1 cellular context compared by ENCODE assay signal in the genomic region with DNA sequence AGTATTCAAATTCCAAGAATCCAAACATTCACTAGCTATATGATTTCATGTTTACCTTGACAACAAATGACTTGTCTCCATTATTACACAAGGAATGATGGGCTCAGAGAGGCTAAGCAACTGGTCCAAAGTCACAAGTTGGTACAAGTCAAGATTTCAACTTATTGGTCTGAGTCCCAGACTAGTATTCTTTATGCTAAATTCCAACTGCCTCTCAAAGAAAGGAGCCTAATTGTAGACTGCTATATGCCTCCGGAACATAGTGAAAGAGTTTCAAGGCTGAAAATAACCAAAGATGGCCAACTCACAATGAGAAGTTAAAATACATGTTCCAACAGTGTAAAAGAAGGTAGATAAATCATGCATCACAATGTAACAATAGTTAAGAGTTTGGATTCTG.
A peak's percentile ranks its signal among the peaks of the same experiment; 100 is the strongest.
TF ChIP-seq lines count a peak whose summit lies in the region.

No MANE protein-coding gene starts in this region.

TF ChIP-seq in K562, 482 proteins besides CTCF, POLR2A, EP300 and RAD21 (continued from another document):
- no peak for TF ChIP-seq CXXC5 (CRISPR knock-in tag; IDR thresholded peaks at IDR 0.05)
- TF ChIP-seq RAD51 (IDR thresholded peaks at IDR 0.05; ENCODE audit: borderline replicate concordance, low read depth): no peak
- TF ChIP-seq, protein P1, sequence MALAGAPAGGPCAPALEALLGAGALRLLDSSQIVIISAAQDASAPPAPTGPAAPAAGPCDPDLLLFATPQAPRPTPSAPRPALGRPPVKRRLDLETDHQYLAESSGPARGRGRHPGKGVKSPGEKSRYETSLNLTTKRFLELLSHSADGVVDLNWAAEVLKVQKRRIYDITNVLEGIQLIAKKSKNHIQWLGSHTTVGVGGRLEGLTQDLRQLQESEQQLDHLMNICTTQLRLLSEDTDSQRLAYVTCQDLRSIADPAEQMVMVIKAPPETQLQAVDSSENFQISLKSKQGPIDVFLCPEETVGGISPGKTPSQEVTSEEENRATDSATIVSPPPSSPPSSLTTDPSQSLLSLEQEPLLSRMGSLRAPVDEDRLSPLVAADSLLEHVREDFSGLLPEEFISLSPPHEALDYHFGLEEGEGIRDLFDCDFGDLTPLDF (CRISPR knock-in tag; IDR thresholded peaks at IDR 0.05): no peak
- no peak for TF ChIP-seq SPI1 (IDR thresholded peaks at IDR 0.05; ENCODE audit: borderline replicate concordance, low read depth, low read length)
- TF ChIP-seq CHCHD3 (CRISPR knock-in tag; IDR thresholded peaks at IDR 0.05): no peak
- TF ChIP-seq ZBTB1 (CRISPR knock-in tag; IDR thresholded peaks at IDR 0.05; ENCODE audit: borderline replicate concordance, low read depth): no peak
- no peak for TF ChIP-seq DNMT1 (IDR thresholded peaks at IDR 0.05)
- no peak for TF ChIP-seq ZNF764 (CRISPR knock-in tag; IDR thresholded peaks at IDR 0.05; ENCODE audit: low read depth)
- peak; percentile 26; the same call in 1 of the 2 replicates for TF ChIP-seq FOXJ2 (tag; IDR thresholded peaks at IDR 0.05)
- TF ChIP-seq GTF2F1 (IDR thresholded peaks at IDR 0.05; ENCODE audit: low read depth, low read length): no peak
- TF ChIP-seq ZNF444 (CRISPR knock-in tag; IDR thresholded peaks at IDR 0.05): no peak
- no peak for TF ChIP-seq HDAC3 (IDR thresholded peaks at IDR 0.05; ENCODE audit: borderline replicate concordance, partially characterized antibody)
- peak; percentile 35 for TF ChIP-seq ZFP36 (IDR thresholded peaks at IDR 0.05; ENCODE audit: low read depth, low read length, partially characterized antibody)
- TF ChIP-seq SRF (CRISPR knock-in tag; IDR thresholded peaks at IDR 0.05): no peak
- TF ChIP-seq, protein P2, sequence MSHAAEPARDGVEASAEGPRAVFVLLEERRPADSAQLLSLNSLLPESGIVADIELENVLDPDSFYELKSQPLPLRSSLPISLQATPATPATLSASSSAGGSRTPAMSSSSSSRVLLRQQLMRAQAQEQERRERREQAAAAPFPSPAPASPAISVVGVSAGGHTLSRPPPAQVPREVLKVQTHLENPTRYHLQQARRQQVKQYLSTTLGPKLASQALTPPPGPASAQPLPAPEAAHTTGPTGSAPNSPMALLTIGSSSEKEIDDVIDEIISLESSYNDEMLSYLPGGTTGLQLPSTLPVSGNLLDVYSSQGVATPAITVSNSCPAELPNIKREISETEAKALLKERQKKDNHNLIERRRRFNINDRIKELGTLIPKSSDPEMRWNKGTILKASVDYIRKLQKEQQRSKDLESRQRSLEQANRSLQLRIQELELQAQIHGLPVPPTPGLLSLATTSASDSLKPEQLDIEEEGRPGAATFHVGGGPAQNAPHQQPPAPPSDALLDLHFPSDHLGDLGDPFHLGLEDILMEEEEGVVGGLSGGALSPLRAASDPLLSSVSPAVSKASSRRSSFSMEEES (CRISPR knock-in tag; IDR thresholded peaks at IDR 0.05): no peak
- no peak for TF ChIP-seq MLLT1 (IDR thresholded peaks at IDR 0.05)
- peak; percentile 19; the same call in 1 of the 2 replicates for TF ChIP-seq ZNF175 (CRISPR knock-in tag; IDR thresholded peaks at IDR 0.05; ENCODE audit: low read depth)
